Comparison of ENCODE assay signal across 19 cellular contexts in the genomic region with DNA sequence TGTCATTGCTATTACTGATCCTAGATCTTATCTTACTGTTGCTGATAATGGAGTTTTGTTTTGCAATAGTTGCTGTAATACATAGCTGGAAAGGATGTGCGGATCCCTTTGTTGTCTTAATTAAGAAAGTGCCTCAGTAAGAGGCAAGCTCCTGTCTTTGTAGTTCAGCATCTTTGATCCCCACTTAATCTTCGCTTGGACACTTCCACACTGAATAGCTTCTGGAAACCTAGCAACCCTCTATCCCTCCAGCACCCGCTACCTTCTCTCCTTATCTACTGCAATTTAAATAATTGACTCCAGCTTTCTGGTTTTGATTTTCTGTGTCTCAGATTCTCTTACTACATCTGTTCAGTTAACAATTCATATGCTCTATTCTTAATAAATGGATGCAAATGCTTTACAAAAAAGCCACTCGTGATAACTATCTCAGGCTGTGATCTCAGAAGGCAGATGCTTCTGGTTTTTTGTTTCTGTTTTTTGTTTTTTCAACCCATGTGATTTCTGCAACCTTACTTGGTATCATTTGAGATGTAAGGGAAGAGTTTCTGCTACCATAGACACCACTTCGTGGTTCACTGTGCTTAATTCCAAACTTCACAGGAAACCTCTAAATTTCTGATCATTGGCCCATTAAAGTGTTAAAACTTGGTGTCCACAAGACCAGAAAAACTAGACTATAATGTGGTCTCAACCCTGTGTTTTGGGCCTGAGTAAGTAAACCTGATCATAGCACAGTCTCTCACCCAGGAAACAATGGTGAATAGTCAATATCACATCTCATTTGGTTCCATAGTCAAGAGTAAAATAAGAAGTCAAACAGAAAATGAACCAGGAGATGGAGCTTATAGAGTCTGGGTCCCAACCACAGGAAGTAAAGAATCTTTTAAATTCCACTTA.
DNase-seq lines count a peak whose midpoint lies in the region; ATAC-seq, FAIRE-seq and TF ChIP-seq lines count a peak whose summit lies in the region.
"Had no signal": no experiment of that assay in that cellular context is flagged by ENCODE, and none has a peak within 500 bp of the region (broad histone marks: within the 10 kb centered on the region; RNA-seq: fewer than 3 reads in every experiment).

No MANE protein-coding gene starts in this region.

- peaks cover 13% of the 10 kb centered on the region for H3K4me1 ChIP-seq in HepG2 (ENCODE audit: insufficient read depth, low read length)
- H3K4me1 ChIP-seq in right lobe of liver, result no peaks in the 10 kb centered on the region
- H3K4me1 ChIP-seq in HUES6 (ENCODE audit: control insufficient read depth, insufficient read depth, low read length), result 0 out of 2 replicates have a peak, but pooled peaks cover 3% of the 10 kb centered on the region
- H3K4me1 ChIP-seq in neural progenitor cell, result peaks cover 19% of the 10 kb centered on the region

- ATAC-seq in HepG2, result no peak; the same call in 2 of the 3 replicates
- no peak for ATAC-seq in right lobe of liver
- peak; percentile 53; the same call in 1 of the 3 replicates for ATAC-seq in SK-N-SH treated with all-trans-retinoic acid at 6 μM for 48 hours
- ATAC-seq in HG02571 (IDR thresholded peaks at IDR 0.05; ENCODE audit: unreplicated experiment), result no peak
- ATAC-seq in Right ventricle myocardium superior (ENCODE audit: poor library complexity), result no peak
- ATAC-seq in GM19467 (IDR thresholded peaks at IDR 0.05; ENCODE audit: unreplicated experiment), result no peak
- ATAC-seq: GM23338, T-helper 17 cell had no signal

- peaks cover 18% of the 10 kb centered on the region for H3F3A ChIP-seq in neural progenitor cell (ENCODE audit: low read depth)

- peaks cover 38% of the 10 kb centered on the region for H3K4me1 Mint-ChIP-seq in neural progenitor cell
- H3K4me1 Mint-ChIP-seq: T-helper 17 cell had no signal

- no peak overlapping the region for H2AFZ ChIP-seq in HepG2 (ENCODE audit: low read length)
- no peak overlapping the region for H2AFZ ChIP-seq in neural progenitor cell (replicated peaks)
- H2AFZ ChIP-seq: GM23338 had no signal

- H3K9me3 ChIP-seq in HepG2 (ENCODE audit: low read length), result peaks cover 7% of the 10 kb centered on the region; the same call in 1 of the 2 replicates
- no peaks in the 10 kb centered on the region for H3K9me3 ChIP-seq in right lobe of liver
- H3K9me3 ChIP-seq in HUES6 (ENCODE audit: control insufficient read depth, insufficient read depth, low read depth, low read length), result peaks cover 12% of the 10 kb centered on the region; the same call in 1 of the 2 replicates
- peaks cover 10% of the 10 kb centered on the region for H3K9me3 ChIP-seq in neural progenitor cell (ENCODE audit: low read depth)

- H3K4me3 Mint-ChIP-seq in neural progenitor cell, result peak overlapping the region; percentile 12
- H3K4me3 Mint-ChIP-seq: GM23338, T-helper 17 cell had no signal

- peak overlapping the region; percentile 61 for H3K27ac Mint-ChIP-seq in neural progenitor cell
- H3K27ac Mint-ChIP-seq: GM23338, T-helper 17 cell had no signal

- DNase-seq in HepG2 (ENCODE audit: low spot score) (peak; percentile 52), right lobe of liver (no peak), neural progenitor cell (ENCODE audit: low spot score) (peak; percentile 45), Right ventricle myocardium superior (no peak)
- DNase-seq: C1 segment of cervical spinal cord, DMS153, NCI-H1436 treated with DMSO at 0.1 percent for 48 hours, NCI-H2081 treated with DMSO at 0.1 percent for 48 hours, NCI-H345, NCI-H526, SHP77 treated with DMSO at 0.1 percent for 48 hours, T-helper 17 cell had no signal

- no TSS peak for BruUV-seq in HepG2 (replicated peaks; lab: Mats Ljungman, UMichigan)

- CTCF ChIA-PET in HepG2 (lab: Yijun Ruan, JAX; ENCODE audit: low intra/inter-chr PET ratio, low total read pairs), result no interaction called here

- intact Hi-C loops in HepG2 (cut with micrococcal nuclease; ENCODE audit: unreplicated experiment) (no loop called here), right lobe of liver (cut with DNase I) (no loop called here), Right ventricle myocardium superior (cut with DNase I) (no loop called here)

- TF ChIP-seq POLR2A in HepG2 (IDR thresholded peaks at IDR 0.05; ENCODE audit: insufficient read depth in 1 of 2, low read depth in 2 of 2, low read length in 2 of 2) (no peak), right lobe of liver (IDR thresholded peaks at IDR 0.05) (no peak)

- H3K36me3 ChIP-seq in HepG2 (replicated peaks in 1 of 2; ENCODE audit: control insufficient read depth in 1 of 2, insufficient read depth in 2 of 2, low read length in 2 of 2) (no peaks in the 10 kb centered on the region), right lobe of liver (no peaks in the 10 kb centered on the region), HUES6 (ENCODE audit: control insufficient read depth, insufficient read depth, low read length) (no peaks in the 10 kb centered on the region), neural progenitor cell (peaks cover 5% of the 10 kb centered on the region)

- TF ChIP-seq CTCF in HepG2 (CRISPR knock-in tag; IDR thresholded peaks at IDR 0.05), result no peak
- TF ChIP-seq CTCF in right lobe of liver (IDR thresholded peaks at IDR 0.05), result no peak
- TF ChIP-seq CTCF in neural progenitor cell (IDR thresholded peaks at IDR 0.05), result no peak

- H3K36me3 Mint-ChIP-seq in neural progenitor cell, result peaks cover 18% of the 10 kb centered on the region

- H3K9ac ChIP-seq in HepG2 (ENCODE audit: insufficient read depth, low read depth, low read length), result no peak overlapping the region
- H3K9ac ChIP-seq in HUES6 (ENCODE audit: low read length), result no peak overlapping the region
- H3K9ac ChIP-seq in neural progenitor cell, result no peak overlapping the region

- H3K27me3 Mint-ChIP-seq in neural progenitor cell (ENCODE audit: insufficient read depth, low read depth), result no peaks in the 10 kb centered on the region
- H3K27me3 Mint-ChIP-seq: T-helper 17 cell had no signal

- no peaks in the 10 kb centered on the region for H3K27me3 ChIP-seq in HepG2 (ENCODE audit: control insufficient read depth in 1 of 2, insufficient read depth in 2 of 2, low read length in 2 of 2)
- no peaks in the 10 kb centered on the region for H3K27me3 ChIP-seq in right lobe of liver
- H3K27me3 ChIP-seq in HUES6 (ENCODE audit: control insufficient read depth, insufficient read depth, low read length), result no peaks in the 10 kb centered on the region
- H3K27me3 ChIP-seq in neural progenitor cell, result no peaks in the 10 kb centered on the region

- H3K9me3 Mint-ChIP-seq in neural progenitor cell, result peaks cover 20% of the 10 kb centered on the region

- no peak overlapping the region for H3K4me2 ChIP-seq in HepG2 (ENCODE audit: low read depth, low read length)
- H3K4me2 ChIP-seq in neural progenitor cell, result peak overlapping the region; percentile 45
- H3K4me2 ChIP-seq: GM23338 had no signal

- H3K27ac ChIP-seq in HepG2 (ENCODE audit: extremely low read length, insufficient read depth, low read length), result no peak overlapping the region
- H3K27ac ChIP-seq in right lobe of liver, result no peak overlapping the region
- peak overlapping the region; percentile 26; the same call in 1 of the 2 replicates for H3K27ac ChIP-seq in HUES6 (ENCODE audit: low read depth, low read length)
- H3K27ac ChIP-seq in neural progenitor cell, result no peak overlapping the region

- 38% methylated on average over 5 of the region's 5 CpGs for WGBS in HepG2 (ENCODE audit: low lambda C conversion rate)
- WGBS in right lobe of liver (ENCODE audit: insufficient coverage, low coverage, low lambda C conversion rate, missing lambda C conversion rate), result 77% methylated on average over 5 of the region's 5 CpGs

- FAIRE-seq in HepG2 (lab: Jason Lieb, UNC), result no peak
- FAIRE-seq: A204.1, RCC 7860 had no signal

- H4K20me1 ChIP-seq in HepG2 (ENCODE audit: insufficient read depth, low read length), result no peaks in the 10 kb centered on the region
- no peaks in the 10 kb centered on the region for H4K20me1 ChIP-seq in neural progenitor cell (ENCODE audit: low read depth)

- in situ Hi-C loops in HepG2 (cut with HindIII; ENCODE audit: extremely low pct_ligation_motif_present, low pct_unique_long_range_greater_than_20kb), result no loop called here

- no peaks in the 10 kb centered on the region for H3K79me2 ChIP-seq in HepG2 (ENCODE audit: insufficient read depth, low read length)
- H3K79me2 ChIP-seq in neural progenitor cell (ENCODE audit: low read depth), result no peaks in the 10 kb centered on the region

- TF ChIP-seq EP300 in HepG2 (IDR thresholded peaks at IDR 0.05; ENCODE audit: low read depth in 2 of 2, low read length in 2 of 2) (peak in 1 of 2 experiments; percentile 32; a peak in 1 of 4 replicates), HepG2 (CRISPR knock-in tag; IDR thresholded peaks at IDR 0.05; ENCODE audit: borderline replicate concordance) (no peak)

- POLR2A ChIA-PET in HepG2 (lab: Yijun Ruan, JAX), result no interaction called here

- TF ChIP-seq RAD21 in HepG2 (CRISPR knock-in tag; IDR thresholded peaks at IDR 0.05), result no peak

- H3K4me3 ChIP-seq in HepG2 (replicated peaks in 1 of 3; ENCODE audit: insufficient read depth in 1 of 3, low read depth in 2 of 3, low read length in 3 of 3), result no peak overlapping the region
- H3K4me3 ChIP-seq in right lobe of liver, result no peak overlapping the region
- no peak overlapping the region for H3K4me3 ChIP-seq in HUES6 (ENCODE audit: low read depth, low read length)
- H3K4me3 ChIP-seq in neural progenitor cell, result no peak overlapping the region
- H3K4me3 ChIP-seq: GM23338 had no signal

TF ChIP-seq in HepG2, 621 proteins besides CTCF, POLR2A, EP300 and RAD21 (continues in another document):
- TF ChIP-seq ZNF703 (CRISPR knock-in tag; IDR thresholded peaks at IDR 0.05; ENCODE audit: borderline replicate concordance) (no peak), SOX6 (IDR thresholded peaks at IDR 0.05) (no peak), SOX6 (CRISPR knock-in tag; IDR thresholded peaks at IDR 0.05) (0 out of 2 replicates have a peak, but pooled peaks have one; percentile 27), MIER2 (CRISPR knock-in tag; IDR thresholded peaks at IDR 0.05) (no peak), SOX13 (IDR thresholded peaks at IDR 0.05) (no peak), SOX13 (CRISPR knock-in tag; conservative IDR thresholded peaks at IDR 0.05 in 1 of 2, IDR thresholded peaks at IDR 0.05 in 1 of 2) (peak in 1 of 2 experiments; percentile 80; a peak in 2 of 4 replicates), ZNF841 (CRISPR knock-in tag; IDR thresholded peaks at IDR 0.05; ENCODE audit: borderline replicate concordance) (no peak)

TF ChIP-seq in SK-N-SH treated with all-trans-retinoic acid at 6 μM for 48 hours, 23 proteins besides CTCF, POLR2A, EP300 and RAD21 (continues in another document):
- TF ChIP-seq BACH2 (CRISPR knock-in tag; IDR thresholded peaks at IDR 0.05; ENCODE audit: borderline replicate concordance), result no peak
- TF ChIP-seq ESRRG (CRISPR knock-in tag; IDR thresholded peaks at IDR 0.05), result no peak
- no peak for TF ChIP-seq ZNF8 (CRISPR knock-in tag; IDR thresholded peaks at IDR 0.05)

Comparison
In these comparisons a context has a peak if more than half of its experiments do, and no peak if none do; other contexts are left out.
1. DNase-seq: peak in HepG2 (single experiment) and neural progenitor cell (single experiment); none in right lobe of liver (0 of 3) and Right ventricle myocardium superior (single experiment).